In the genomic region with DNA sequence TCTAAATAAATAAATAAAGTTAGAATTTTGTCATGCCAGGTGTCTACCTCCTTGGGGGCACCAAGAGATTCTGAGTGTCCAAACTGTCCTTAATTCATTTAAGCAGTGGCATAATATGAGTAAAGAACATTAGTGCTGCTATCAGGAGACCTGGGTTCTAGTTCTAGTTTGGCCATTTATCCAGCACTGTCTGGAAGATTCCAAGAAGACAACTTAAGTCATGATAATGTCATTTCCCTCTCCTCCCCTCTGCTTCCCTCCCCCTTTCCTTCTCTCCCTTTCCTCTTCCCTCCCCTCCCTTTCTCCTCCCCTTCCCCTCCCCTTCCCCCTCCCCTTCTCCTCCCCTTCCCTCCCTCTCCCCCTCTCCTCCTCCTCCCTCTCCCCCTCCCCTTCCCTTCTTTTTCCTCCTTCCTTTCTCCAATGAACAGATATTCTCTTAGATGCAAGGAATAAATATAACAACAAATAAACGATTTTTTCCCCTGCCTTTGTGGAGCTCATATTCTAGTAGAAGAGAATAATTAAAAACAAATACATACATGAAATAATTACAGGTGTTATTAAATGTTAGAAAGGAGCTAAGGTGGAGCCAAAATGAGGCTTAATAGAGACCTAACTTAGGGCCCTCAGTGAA, we compare ENCODE assay signal across 8 cellular contexts.
"Had no signal": no experiment of that assay in that cellular context is flagged by ENCODE, and none has a peak within 500 bp of the region (broad histone marks: within the 10 kb centered on the region; RNA-seq: fewer than 3 reads in every experiment).

No MANE protein-coding gene starts in this region.

- H3K27ac ChIP-seq: HL-60 had no signal

- ATAC-seq: GM23338 had no signal

- DNase-seq: H9, HCEC 1CT, IMR-90, KBM-7 had no signal

- FAIRE-seq: H1, H54 had no signal

- H3K4me3 ChIP-seq: GM23338 had no signal

- H3K4me2 ChIP-seq: GM23338 had no signal

- H2AFZ ChIP-seq: GM23338 had no signal
